8 cellular contexts compared by ENCODE assay signal in genomic region chr12:8914716-8915526, GRCh38. TPM values are rescaled to one million over a fixed set of nuclear protein-coding genes. Genes with fewer than 3 reads are reported as not detected.
DNase-seq lines count a peak whose midpoint lies in the region; ATAC-seq and TF ChIP-seq lines count a peak whose summit lies in the region.

No MANE protein-coding gene starts in this region.

- no peak overlapping the region for H3K27ac Mint-ChIP-seq in T-helper 2 cell treated with Interferon-gamma antibody and Interleukin-4, amounts not matched to agents 5 μg/mL and 100 μg/mL, for 36 hours

- H3K4me2 ChIP-seq in DND-41 (ENCODE audit: insufficient read depth, low read length): peak overlapping the region; percentile 81
- peak overlapping the region; percentile 100 for H3K4me2 ChIP-seq in skeletal muscle satellite cell (ENCODE audit: low read length)

- peak; percentile 84 for ATAC-seq in DND-41 (ENCODE audit: insufficient read depth, low read depth)
- ATAC-seq in GM21737 (IDR thresholded peaks at IDR 0.05; ENCODE audit: unreplicated experiment): peak; percentile 36
- no peak for ATAC-seq in GM18517 (IDR thresholded peaks at IDR 0.05; ENCODE audit: unreplicated experiment)

- TF ChIP-seq CTCF in DND-41 (IDR thresholded peaks at IDR 0.05; ENCODE audit: borderline replicate concordance, extremely low read depth, low read length, poor library complexity, severe bottlenecking): no peak

- H3K9ac ChIP-seq in DND-41 (ENCODE audit: low read depth, low read length) (peak overlapping the region; percentile 56), iPS-15b (ENCODE audit: low read depth, low read length) (peak overlapping the region; percentile 88), skeletal muscle satellite cell (ENCODE audit: low read depth, low read length) (peak overlapping the region; percentile 82)

- H4K20me1 ChIP-seq in DND-41 (ENCODE audit: insufficient read depth, low read length): no peaks in the 10 kb centered on the region

- H3K79me2 ChIP-seq in DND-41 (ENCODE audit: insufficient read depth, low read length): peaks cover 21% of the 10 kb centered on the region

- H3K9me3 Mint-ChIP-seq in T-helper 2 cell treated with Interferon-gamma antibody and Interleukin-4, amounts not matched to agents 5 μg/mL and 100 μg/mL, for 36 hours: no peaks in the 10 kb centered on the region

- H3K27ac ChIP-seq in DND-41 (ENCODE audit: low read length): peak overlapping the region; percentile 49

- no peak overlapping the region for H3K4me3 Mint-ChIP-seq in T-helper 2 cell treated with Interferon-gamma antibody and Interleukin-4, amounts not matched to agents 5 μg/mL and 100 μg/mL, for 36 hours

- H3K9me3 ChIP-seq in DND-41 (ENCODE audit: insufficient read depth, low read length, severe bottlenecking) (no peaks in the 10 kb centered on the region), iPS-15b (ENCODE audit: control insufficient read depth, insufficient read depth, low read length) (no peaks in the 10 kb centered on the region), skeletal muscle satellite cell (replicated peaks; ENCODE audit: low read length) (no peaks in the 10 kb centered on the region)

- no peaks in the 10 kb centered on the region for H3K36me3 Mint-ChIP-seq in T-helper 2 cell treated with Interferon-gamma antibody and Interleukin-4, amounts not matched to agents 5 μg/mL and 100 μg/mL, for 36 hours (ENCODE audit: low read depth)

- H3K27me3 ChIP-seq in DND-41 (ENCODE audit: insufficient read depth, low read length, poor library complexity) (no peaks in the 10 kb centered on the region), iPS-15b (ENCODE audit: control insufficient read depth, insufficient read depth, low read length) (no peaks in the 10 kb centered on the region), skeletal muscle satellite cell (ENCODE audit: control insufficient read depth, insufficient read depth, low read length) (no peaks in the 10 kb centered on the region)

- peak; percentile 63 for DNase-seq in DND-41
- DNase-seq in Kasumi-1 (lab: John Stamatoyannopoulos, UW): peak; percentile 13 to 30
- peak; percentile 37 for DNase-seq in T-helper 2 cell treated with Interferon-gamma antibody and Interleukin-4, amounts not matched to agents 5 μg/mL and 100 μg/mL, for 36 hours (ENCODE audit: low spot score)
- DNase-seq in astrocyte of the hippocampus (ENCODE audit: low read depth, low spot score): peak; percentile 71

- H3K4me1 ChIP-seq in DND-41 (ENCODE audit: insufficient read depth, low read length) (peaks cover 34% of the 10 kb centered on the region), iPS-15b (ENCODE audit: control insufficient read depth, insufficient read depth, low read length) (peaks cover 25% of the 10 kb centered on the region), skeletal muscle satellite cell (ENCODE audit: control insufficient read depth, insufficient read depth, low read length) (peaks cover 9% of the 10 kb centered on the region)

- H3K36me3 ChIP-seq in DND-41 (ENCODE audit: insufficient read depth, low read length) (peaks cover 14% of the 10 kb centered on the region; the same call in 1 of the 2 replicates), iPS-15b (ENCODE audit: control insufficient read depth, insufficient read depth, low read length) (peaks cover 17% of the 10 kb centered on the region), skeletal muscle satellite cell (ENCODE audit: insufficient read depth, low read length) (peaks cover 3% of the 10 kb centered on the region)

- H3K4me1 Mint-ChIP-seq in T-helper 2 cell treated with Interferon-gamma antibody and Interleukin-4, amounts not matched to agents 5 μg/mL and 100 μg/mL, for 36 hours (ENCODE audit: low read depth): peaks cover 12% of the 10 kb centered on the region

- H2AFZ ChIP-seq in DND-41 (ENCODE audit: low read depth, low read length): peak overlapping the region; percentile 85

- H3K4me3 ChIP-seq in DND-41 (ENCODE audit: low read depth in 1 of 2, low read length in 2 of 2) (peak overlapping the region; percentile 48 to 82; a peak in 3 of 4 replicates), iPS-15b (ENCODE audit: low read depth, low read length) (peak overlapping the region; percentile 98), skeletal muscle satellite cell (ENCODE audit: low read length) (peak overlapping the region; percentile 89)

- H3K27me3 Mint-ChIP-seq in T-helper 2 cell treated with Interferon-gamma antibody and Interleukin-4, amounts not matched to agents 5 μg/mL and 100 μg/mL, for 36 hours (ENCODE audit: low read depth): peaks cover 24% of the 10 kb centered on the region

RNA-seq across cellular contexts. Expression of gene PHC1, which starts 0.6 kb away (rescaled TPM):
- total RNA-seq in skeletal muscle satellite cell (2012; rRNA removed): 10.5 and 12.7 TPM in 2 replicates

RNA-seq across cellular contexts. Expression of gene M6PR, which starts 34.5 kb away (rescaled TPM):
- 106 and 124 TPM in 2 replicates for total RNA-seq in skeletal muscle satellite cell (2012; rRNA removed)
